Comparison of ENCODE assay signal across 22 cellular contexts in the genomic region with DNA sequence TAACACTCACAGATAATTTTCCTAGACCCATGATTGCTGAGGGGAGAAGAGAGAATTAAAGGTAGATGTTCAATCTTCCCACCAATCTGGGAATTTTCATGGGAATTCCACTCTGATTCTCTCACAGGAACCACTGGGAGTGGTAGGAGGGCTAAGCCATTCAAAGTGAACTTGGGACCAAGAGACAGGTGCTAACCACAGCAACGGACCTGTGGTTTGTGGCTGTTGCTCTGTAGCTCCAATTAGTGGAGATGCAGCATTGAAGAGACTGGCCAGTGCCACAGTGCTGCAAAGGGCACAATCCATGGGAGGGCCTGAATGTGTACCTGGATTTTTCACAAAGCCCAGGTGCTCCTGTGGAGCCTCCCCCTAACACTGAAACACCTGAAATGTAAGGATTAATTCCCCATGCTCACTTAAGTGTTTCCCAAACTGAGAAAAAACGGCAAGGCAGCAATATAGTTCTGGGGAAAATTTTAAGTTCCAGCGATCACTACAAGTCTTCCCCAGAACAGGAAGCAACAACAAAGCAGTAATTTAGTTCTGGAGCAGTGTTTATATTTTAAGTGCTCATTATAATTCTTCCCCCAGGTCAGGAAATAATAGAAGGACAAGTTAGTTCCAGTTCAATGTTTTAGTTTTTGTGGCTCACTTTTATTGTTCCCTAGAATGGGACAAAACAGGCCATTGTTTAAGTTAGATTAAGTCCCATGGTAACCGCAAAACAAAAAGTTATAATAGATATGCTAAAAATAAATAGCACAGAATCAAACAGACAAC.
DNase-seq lines count a peak whose midpoint lies in the region; ATAC-seq and TF ChIP-seq lines count a peak whose summit lies in the region.
"Had no signal": no experiment of that assay in that cellular context is flagged by ENCODE, and none has a peak within 500 bp of the region (broad histone marks: within the 10 kb centered on the region; RNA-seq: fewer than 3 reads in every experiment).

No MANE protein-coding gene starts in this region.

- peak; percentile 42 for ATAC-seq in mucosa of descending colon
- ATAC-seq in aorta (ENCODE audit: low FRiP score), result no peak
- ATAC-seq in HG03469 (IDR thresholded peaks at IDR 0.05; ENCODE audit: unreplicated experiment), result no peak
- ATAC-seq: HepG2, SK-N-SH treated with all-trans-retinoic acid at 6 μM for 48 hours had no signal

- H3K27ac ChIP-seq in tibial artery (no peak overlapping the region), aorta (ENCODE audit: low read depth in 1 of 2, low read length in 2 of 2) (no peak overlapping the region)

- TF ChIP-seq CTCF in GM12865 (IDR thresholded peaks at IDR 0.05; ENCODE audit: insufficient read depth, low read depth, low read length, missing control alignments) (no peak), mucosa of descending colon (IDR thresholded peaks at IDR 0.05) (no peak), tibial artery (IDR thresholded peaks at IDR 0.05) (no peak)

- DNase-seq in GM12865 (ENCODE audit: low read depth) (peak; percentile 15), NCI-H146 (lab: John Stamatoyannopoulos, UW) (peak; percentile 56), SW480 (ENCODE audit: low spot score) (peak; percentile 80), mucosa of descending colon (no peak), tibial artery (no peak), aorta (no peak)
- DNase-seq: BE2C; Caco-2; CD4-positive, CD25-positive, alpha-beta regulatory T cell; GOT3; KBM-7; MV-4-11; NCI-H1417; NCI-H2029; NCI-H2171 treated with DMSO at 0.1 percent for 48 hours; NCI-H446; NCI-H69; RPMI8226; SHP77 treated with DMSO at 0.1 percent for 48 hours had no signal

- H3K4me3 ChIP-seq in GM12865 (ENCODE audit: low read depth, low read length), result no peak overlapping the region
- no peak overlapping the region for H3K4me3 ChIP-seq in mucosa of descending colon
- H3K4me3 ChIP-seq in tibial artery, result no peak overlapping the region
- no peak overlapping the region for H3K4me3 ChIP-seq in aorta (ENCODE audit: low read length in 2 of 2)

- no peaks in the 10 kb centered on the region for H3K36me3 ChIP-seq in mucosa of descending colon (ENCODE audit: low read depth)
- no peaks in the 10 kb centered on the region for H3K36me3 ChIP-seq in tibial artery
- H3K36me3 ChIP-seq in aorta (ENCODE audit: control insufficient read depth in 1 of 2, insufficient read depth in 2 of 2, low read length in 1 of 2), result no peaks in the 10 kb centered on the region
- H3K36me3 ChIP-seq: BE2C had no signal

- 75 to 77% methylated on average over 4 of the region's 4 CpGs for WGBS in aorta, 2 donors

- no peaks in the 10 kb centered on the region for H3K4me1 ChIP-seq in mucosa of descending colon (ENCODE audit: low read depth)
- H3K4me1 ChIP-seq in tibial artery, result no peaks in the 10 kb centered on the region
- H3K4me1 ChIP-seq in aorta (ENCODE audit: control insufficient read depth in 1 of 2, insufficient read depth in 2 of 2, low read length in 2 of 2), result no peaks in the 10 kb centered on the region
- H3K4me1 ChIP-seq: BE2C, Caco-2 had no signal

- H3K27me3 ChIP-seq in tibial artery, result no peaks in the 10 kb centered on the region
- H3K27me3 ChIP-seq in aorta (ENCODE audit: control insufficient read depth in 1 of 2, insufficient read depth in 2 of 2, low read length in 1 of 2), result no peaks in the 10 kb centered on the region
- H3K27me3 ChIP-seq: BE2C had no signal

- intact Hi-C loops in mucosa of descending colon (cut with DNase I, micrococcal nuclease) (no loop called here), tibial artery (cut with DNase I; ENCODE audit: low total_unique reads) (no loop called here), aorta (cut with DNase I) (no loop called here)

- peaks cover 21% of the 10 kb centered on the region for H3K9me3 ChIP-seq in mucosa of descending colon
- H3K9me3 ChIP-seq in tibial artery, result peaks cover 0 to 6% (median 0%) of the 10 kb centered on the region in 3 donors
- H3K9me3 ChIP-seq in aorta (ENCODE audit: control insufficient read depth, low read length), result no peaks in the 10 kb centered on the region
- H3K9me3 ChIP-seq: BE2C had no signal

Comparison
In these comparisons a context has a peak if more than half of its experiments do, and no peak if none do; other contexts are left out.
1. DNase-seq: peak in GM12865 (single experiment), NCI-H146 (single experiment) and SW480 (single experiment); none in mucosa of descending colon (0 of 3), tibial artery (0 of 2) and aorta (0 of 2).